24 cellular contexts compared by ENCODE assay signal in genomic region chr19:3153286-3154230, GRCh38. TPM values are rescaled to one million over a fixed set of nuclear protein-coding genes. Genes with fewer than 3 reads are reported as not detected.
DNase-seq lines count a peak whose midpoint lies in the region; ATAC-seq, FAIRE-seq and TF ChIP-seq lines count a peak whose summit lies in the region.
"Had no signal": no experiment of that assay in that cellular context is flagged by ENCODE, and none has a peak within 500 bp of the region (broad histone marks: within the 10 kb centered on the region; RNA-seq: fewer than 3 reads in every experiment).

No MANE protein-coding gene starts in this region.

- H3K79me1 ChIP-seq in IMR-90 (ENCODE audit: low read depth in 1 of 2, low read length in 2 of 2) (peaks cover 0 to 17% of the 10 kb centered on the region in 2 experiments; a peak in 2 of 4 replicates), H1 (ENCODE audit: low read depth, low read length) (no peaks in the 10 kb centered on the region; the same call in 1 of the 2 replicates)

- intact Hi-C loops in IMR-90 (cut with micrococcal nuclease): no loop called here

- no peak for TF ChIP-seq EP300 in H1 (IDR thresholded peaks at IDR 0.05; ENCODE audit: borderline replicate concordance in 1 of 2, low read depth in 2 of 2, low read length in 2 of 2)

- no peak overlapping the region for H2BK12ac ChIP-seq in H1 (ENCODE audit: low read depth, low read length)

- H3K23me2 ChIP-seq in H1 (ENCODE audit: low read depth, low read length): peaks cover 15% of the 10 kb centered on the region; the same call in 1 of the 2 replicates

- H4K5ac ChIP-seq in IMR-90 (ENCODE audit: low read depth, low read length): no peak overlapping the region
- H4K5ac ChIP-seq in H1 (ENCODE audit: insufficient read length, low read depth, low read length): no peak overlapping the region

- TF ChIP-seq RAD21 in IMR-90 (IDR thresholded peaks at IDR 0.05; ENCODE audit: low read length) (no peak), H1 (IDR thresholded peaks at IDR 0.05 in 1 of 2, conservative IDR thresholded peaks at IDR 0.05 in 1 of 2; ENCODE audit: low read depth in 2 of 2, low read length in 2 of 2) (no peak)

- 61% methylated on average over 3 of the region's 3 CpGs; no CpG with 5 or more reads in 1 of the 2 experiments for WGBS in IMR-90 (ENCODE audit: extremely low coverage in 2 of 2, insufficient read length in 1 of 2), 2 experiments
- 91 to 100% methylated on average over 1 to 3 of the region's 3 CpGs for WGBS in H1 (ENCODE audit: extremely low coverage in 1 of 2, insufficient coverage in 1 of 2, insufficient read length in 1 of 2, insufficient replicate concordance in 2 of 2, low coverage in 1 of 2, low lambda C conversion rate in 2 of 2, missing lambda C conversion rate in 1 of 2), 2 experiments

- H2AK5ac ChIP-seq in IMR-90 (ENCODE audit: low read depth, low read length) (peak overlapping the region; percentile 57), H1 (ENCODE audit: low read depth, low read length) (no peak overlapping the region)

- H3K27ac ChIP-seq in BLaER1: no peak overlapping the region
- no peak overlapping the region for H3K27ac ChIP-seq in IMR-90 (ENCODE audit: insufficient read depth, low read length)
- H3K27ac ChIP-seq in H1 (ENCODE audit: low read depth, low read length): no peak overlapping the region
- H3K27ac ChIP-seq: HL-60 had no signal

- CTCF ChIA-PET in IMR-90 (lab: Yijun Ruan, JAX) (no interaction called here), H1 (lab: Charles Lee; ENCODE audit: partially characterized antibody) (interaction anchor here (1.4 to 2.6 kb wide), 2 partner anchors 9 to 13 kb away, joined by 3 to 23 read pairs; no protein-coding TSS in a partner anchor)

- POLR2A ChIA-PET in IMR-90 (lab: Charles Lee; ENCODE audit: unreplicated experiment): no interaction called here
- POLR2A ChIA-PET in H1 (lab: Charles Lee; ENCODE audit: partially characterized antibody): no interaction called here

- H2AFZ ChIP-seq in IMR-90 (replicated peaks; ENCODE audit: low read length, poor library complexity) (no peak overlapping the region), H1 (ENCODE audit: low read length) (no peak overlapping the region)

- no peak for ATAC-seq in IMR-90 (ENCODE audit: low read depth)
- no peak for ATAC-seq in HG03280 (IDR thresholded peaks at IDR 0.05; ENCODE audit: unreplicated experiment)
- ATAC-seq: HCT116 had no signal

- H3K4me1 ChIP-seq in BLaER1 (peaks cover 95% of the 10 kb centered on the region), IMR-90 (ENCODE audit: control insufficient read depth, insufficient read depth, low read length) (peaks cover 4% of the 10 kb centered on the region; the same call in 1 of the 2 replicates), H1 (replicated peaks in 1 of 4; ENCODE audit: control insufficient read depth in 3 of 4, insufficient read depth in 4 of 4, low read length in 3 of 4) (peaks cover 0 to 9% (median 2%) of the 10 kb centered on the region in 4 experiments; a peak in 1 of 7 replicates)
- H3K4me1 ChIP-seq: BE2C had no signal

- no peaks in the 10 kb centered on the region for H3K27me3 ChIP-seq in BLaER1
- no peaks in the 10 kb centered on the region for H3K27me3 ChIP-seq in IMR-90 (ENCODE audit: control insufficient read depth, insufficient read depth, low read length)
- H3K27me3 ChIP-seq in H1 (replicated peaks in 1 of 4; ENCODE audit: control insufficient read depth in 3 of 4, extremely low read depth in 1 of 4, insufficient read depth in 3 of 4, low read length in 3 of 4): no peaks in the 10 kb centered on the region; a peak in 1 of 7 replicates
- H3K27me3 ChIP-seq: BE2C, MG63 had no signal

- no TSS peak for BruUV-seq in IMR-90 (replicated peaks; lab: Mats Ljungman, UMichigan)

- no peak overlapping the region for H3K23ac ChIP-seq in IMR-90 (ENCODE audit: low read depth, low read length)
- no peak overlapping the region for H3K23ac ChIP-seq in H1 (ENCODE audit: insufficient read length)

- H4K8ac ChIP-seq in IMR-90 (ENCODE audit: low read depth in 2 of 2, low read length in 2 of 2) (no peak overlapping the region), H1 (ENCODE audit: extremely low read depth, insufficient read depth, low read length) (no peak overlapping the region)

- peaks cover 19% of the 10 kb centered on the region for H3K9me1 ChIP-seq in IMR-90 (ENCODE audit: insufficient read depth, low read length)

- H4K91ac ChIP-seq in IMR-90 (ENCODE audit: insufficient read depth, low read depth, low read length): no peak overlapping the region
- H4K91ac ChIP-seq in H1 (replicated peaks; ENCODE audit: insufficient read length, low read length): no peak overlapping the region

- H3K56ac ChIP-seq in IMR-90 (ENCODE audit: extremely low read depth, insufficient read depth, low read length) (no peak overlapping the region), H1 (replicated peaks; ENCODE audit: insufficient read length, low read depth, low read length) (peak overlapping the region; percentile 46)

- H4K20me1 ChIP-seq in BLaER1 (no peaks in the 10 kb centered on the region), IMR-90 (ENCODE audit: insufficient read depth, low read length) (no peaks in the 10 kb centered on the region), H1 (replicated peaks in 1 of 2; ENCODE audit: control insufficient read depth in 1 of 2, insufficient read depth in 2 of 2, low read length in 2 of 2) (peaks cover 0 to 14% of the 10 kb centered on the region in 2 experiments)

- no peaks in the 10 kb centered on the region for H3K79me2 ChIP-seq in H1 (ENCODE audit: control insufficient read depth in 1 of 2, insufficient read depth in 2 of 2, low read length in 2 of 2)

- TF ChIP-seq POLR2A in IMR-90 (IDR thresholded peaks at IDR 0.05; ENCODE audit: low read depth, low read length) (no peak), H1 (IDR thresholded peaks at IDR 0.05; ENCODE audit: control extremely low read depth in 1 of 2, low read depth in 2 of 2, low read length in 2 of 2) (no peak)

- H2AK9ac ChIP-seq in IMR-90 (replicated peaks; ENCODE audit: low read depth, low read length, poor library complexity): no peak overlapping the region

- TF ChIP-seq CTCF in IMR-90 (conservative IDR thresholded peaks at IDR 0.05; ENCODE audit: low read depth, low read length): no peak
- no peak for TF ChIP-seq CTCF in H1 (IDR thresholded peaks at IDR 0.05; ENCODE audit: control extremely low read depth in 1 of 3, insufficient read depth in 1 of 3, low read depth in 1 of 3, low read length in 3 of 3)

- in situ Hi-C loops in IMR-90 (cut with MboI; ENCODE audit: low sequenced_read_pairs): no loop called here

- peak overlapping the region; percentile 49; the same call in 1 of the 3 replicates for H2BK15ac ChIP-seq in IMR-90 (ENCODE audit: low read depth, low read length)
- no peak overlapping the region for H2BK15ac ChIP-seq in H1 (ENCODE audit: low read length)

- DNase-seq in IMR-90 (no peak), H1 (ENCODE audit: low read depth in 1 of 2, low spot score in 2 of 2) (no peak), CD1c-positive myeloid dendritic cell (ENCODE audit: extremely low spot score) (no peak), NCI-H2107 (lab: John Stamatoyannopoulos, UW) (no peak)
- DNase-seq: 8988T; ACHN; BE2C; CD4-positive, alpha-beta memory T cell; COR-L47; DMS53; MG63; NCI-H2029 treated with DMSO at 0.1 percent for 48 hours; NCI-H2227 treated with DMSO at 0.1 percent for 48 hours; NCI-H526 treated with DMSO at 0.1 percent for 48 hours; RPMI8226; SHP77; T-helper 1 cell had no signal

- H3K4me2 ChIP-seq in BLaER1 (peak overlapping the region; percentile 24), IMR-90 (ENCODE audit: low read depth, low read length) (no peak overlapping the region), H1 (ENCODE audit: insufficient read depth in 1 of 2, low read depth in 2 of 2, low read length in 2 of 2) (no peak overlapping the region)

- H3K18ac ChIP-seq in IMR-90 (ENCODE audit: low read depth, low read length) (no peak overlapping the region), H1 (ENCODE audit: extremely low read depth, low read length) (no peak overlapping the region)

- H3K9me3 ChIP-seq in BLaER1 (peaks cover 45% of the 10 kb centered on the region), IMR-90 (ENCODE audit: control insufficient read depth, insufficient read depth, low read length) (no peaks in the 10 kb centered on the region), H1 (ENCODE audit: insufficient read depth in 2 of 2, low read depth in 1 of 2, low read length in 1 of 2) (no peaks in the 10 kb centered on the region)
- H3K9me3 ChIP-seq: BE2C, MG63 had no signal

- H2BK120ac ChIP-seq in IMR-90 (ENCODE audit: low read depth, low read length) (peak overlapping the region; percentile 99; the same call in 1 of the 2 replicates), H1 (replicated peaks; ENCODE audit: low read depth, low read length) (no peak overlapping the region)

- H3K4ac ChIP-seq in IMR-90 (ENCODE audit: low read depth, low read length): peak overlapping the region; percentile 19; the same call in 1 of the 2 replicates
- no peak overlapping the region for H3K4ac ChIP-seq in H1 (replicated peaks; ENCODE audit: insufficient read length, low read depth, low read length)

- H3K36me3 ChIP-seq in BLaER1: peaks cover 86% of the 10 kb centered on the region
- H3K36me3 ChIP-seq in IMR-90 (ENCODE audit: control insufficient read depth, insufficient read depth, low read length): no peaks in the 10 kb centered on the region
- no peaks in the 10 kb centered on the region; a peak in 1 of 8 replicates for H3K36me3 ChIP-seq in H1 (ENCODE audit: control insufficient read depth in 2 of 4, insufficient read depth in 4 of 4, low read length in 3 of 4)
- H3K36me3 ChIP-seq: BE2C, MG63 had no signal

- H3K14ac ChIP-seq in IMR-90 (replicated peaks; ENCODE audit: low read depth, low read length) (no peak overlapping the region), H1 (ENCODE audit: insufficient read length) (no peak overlapping the region)

- H2BK5ac ChIP-seq in IMR-90 (ENCODE audit: low read depth, low read length, poor library complexity, severe bottlenecking): peak overlapping the region; percentile 51
- H2BK5ac ChIP-seq in H1 (ENCODE audit: low read depth, low read length): no peak overlapping the region

- H3K4me3 ChIP-seq in BLaER1: no peak overlapping the region
- no peak overlapping the region for H3K4me3 ChIP-seq in IMR-90 (ENCODE audit: insufficient read depth, low read depth, low read length)
- no peak overlapping the region for H3K4me3 ChIP-seq in H1 (ENCODE audit: extremely low read depth in 1 of 4, insufficient read depth in 2 of 4, low read depth in 3 of 4, low read length in 4 of 4)
- H3K4me3 ChIP-seq: MG63 had no signal

- dilution Hi-C loops in IMR-90 (cut with HindIII; ENCODE audit: low sequenced_read_pairs, unreplicated experiment): no loop called here

- no peak for FAIRE-seq in H1 (lab: Jason Lieb, UNC)
- FAIRE-seq: G401.6 had no signal

- H3K9ac ChIP-seq in BLaER1 (no peak overlapping the region), IMR-90 (ENCODE audit: low read depth, low read length) (no peak overlapping the region), H1 (replicated peaks in 1 of 4; ENCODE audit: extremely low read depth in 1 of 4, low read depth in 3 of 4, low read length in 3 of 4) (no peak overlapping the region)

- H2BK20ac ChIP-seq in IMR-90 (ENCODE audit: low read depth, low read length) (peak overlapping the region; percentile 49; the same call in 1 of the 2 replicates), H1 (ENCODE audit: low read length) (no peak overlapping the region)

RNA-seq across cellular contexts. Expression of gene GNA15, which starts 17.7 kb away (rescaled TPM):
- 0.18 and 0.28 TPM in 2 replicates for total RNA-seq in IMR-90 (2012; rRNA removed)
- 0.04 TPM in 1 of 2 replicates, not detected in the other for polyA plus RNA-seq in IMR-90 (2012; rRNA removed)
- polyA plus RNA-seq in IMR-90 (2012; cell fraction: cytosol; rRNA removed): 0.04 TPM in 1 of 2 replicates, not detected in the other
- polyA plus RNA-seq in IMR-90 (2012; cell fraction: nucleus; rRNA removed; ENCODE audit: low replicate concordance): 0.33 and 0.40 TPM in 2 replicates
- 0.25 and 0.26 TPM in 2 replicates for total RNA-seq in H1 (2021; fragmentation: NEBNext Ultra II Directional; extraction: Animal tissue kit (Norgen Biotek cat#: 25700))
- polyA plus RNA-seq in H1 (2011; rRNA removed): 0.36 and 0.45 TPM in 2 replicates
- 0.61 TPM for polyA plus RNA-seq in H1 (2011; cell fraction: cytosol; rRNA removed)
- polyA plus RNA-seq in H1 (2011; cell fraction: nucleus; rRNA removed): 0.16 TPM
- 0.13 to 0.46 TPM (median 0.29 TPM) in 3 of 4 replicates, not detected in the other for polyA plus RNA-seq in H1 (2012, experiment 1 of 2)
- 0.14 TPM for polyA plus RNA-seq in H1 (2012, experiment 2 of 2)
- polyA plus RNA-seq in H1 (2013, experiment 1 of 2): 0.36 TPM
- polyA plus RNA-seq in H1 (2013, experiment 2 of 2): 0.40 TPM
- polyA minus RNA-seq in H1 (2011; rRNA and poly(A)+ RNA removed): 0.07 and 0.13 TPM in 2 replicates
- not detected for polyA minus RNA-seq in H1 (2011; cell fraction: cytosol; rRNA and poly(A)+ RNA removed)
- not detected for polyA minus RNA-seq in H1 (2011; cell fraction: nucleus; rRNA and poly(A)+ RNA removed)
- total RNA-seq: H4 had no signal

RNA-seq across cellular contexts. Expression of gene S1PR4, which starts 25.0 kb away (rescaled TPM):
- not detected in 2 replicates for total RNA-seq in IMR-90 (2012; rRNA removed)
- polyA plus RNA-seq in IMR-90 (2012; rRNA removed) (not detected in 2 replicates), H1 (2011; rRNA removed) (0.05 TPM in 1 of 2 replicates, not detected in the other)
- not detected in 2 replicates for polyA plus RNA-seq in IMR-90 (2012; cell fraction: cytosol; rRNA removed)
- polyA plus RNA-seq in IMR-90 (2012; cell fraction: nucleus; rRNA removed; ENCODE audit: low replicate concordance): 0.05 TPM in 1 of 2 replicates, not detected in the other
- total RNA-seq in H1 (2021; fragmentation: NEBNext Ultra II Directional; extraction: Animal tissue kit (Norgen Biotek cat#: 25700)): not detected in 2 replicates
- not detected for polyA plus RNA-seq in H1 (2011; cell fraction: cytosol; rRNA removed)
- not detected for polyA plus RNA-seq in H1 (2011; cell fraction: nucleus; rRNA removed)
- polyA plus RNA-seq in H1 (2012, experiment 1 of 2): not detected in 4 replicates
- not detected for polyA plus RNA-seq in H1 (2012, experiment 2 of 2)
- not detected for polyA plus RNA-seq in H1 (2013, experiment 1 of 2)
- not detected for polyA plus RNA-seq in H1 (2013, experiment 2 of 2)
- polyA minus RNA-seq in H1 (2011; rRNA and poly(A)+ RNA removed): not detected in 2 replicates
- not detected for polyA minus RNA-seq in H1 (2011; cell fraction: cytosol; rRNA and poly(A)+ RNA removed)
- not detected for polyA minus RNA-seq in H1 (2011; cell fraction: nucleus; rRNA and poly(A)+ RNA removed)
- total RNA-seq: H4, LHCN-M2 had no signal

RNA-seq across cellular contexts. Expression of gene NCLN, which starts 32.2 kb away (rescaled TPM):
- 32.8 and 35.6 TPM in 2 replicates for total RNA-seq in IMR-90 (2012; rRNA removed)
- 90.8 and 95.4 TPM in 2 replicates for polyA plus RNA-seq in IMR-90 (2012; rRNA removed)
- 81.8 and 106 TPM in 2 replicates for polyA plus RNA-seq in IMR-90 (2012; cell fraction: cytosol; rRNA removed)
- polyA plus RNA-seq in IMR-90 (2012; cell fraction: nucleus; rRNA removed; ENCODE audit: low replicate concordance): 68.5 and 190 TPM in 2 replicates
- total RNA-seq in H1 (2021; fragmentation: NEBNext Ultra II Directional; extraction: Animal tissue kit (Norgen Biotek cat#: 25700)): 103 and 105 TPM in 2 replicates
- polyA plus RNA-seq in H1 (2011; rRNA removed): 89.2 and 119 TPM in 2 replicates
- polyA plus RNA-seq in H1 (2011; cell fraction: cytosol; rRNA removed): 75.6 TPM
- polyA plus RNA-seq in H1 (2011; cell fraction: nucleus; rRNA removed): 144 TPM
- polyA plus RNA-seq in H1 (2012, experiment 1 of 2): 69.2 to 103 TPM (median 103 TPM) in 4 replicates
- 80.4 TPM for polyA plus RNA-seq in H1 (2012, experiment 2 of 2)
- polyA plus RNA-seq in H1 (2013, experiment 1 of 2): 121 TPM
- polyA plus RNA-seq in H1 (2013, experiment 2 of 2): 121 TPM
- 50.0 and 55.6 TPM in 2 replicates for polyA minus RNA-seq in H1 (2011; rRNA and poly(A)+ RNA removed)
- polyA minus RNA-seq in H1 (2011; cell fraction: cytosol; rRNA and poly(A)+ RNA removed): 68.7 TPM
- polyA minus RNA-seq in H1 (2011; cell fraction: nucleus; rRNA and poly(A)+ RNA removed): 52.1 TPM

RNA-seq across cellular contexts. Expression of gene GNA11, which starts 59.4 kb away (rescaled TPM):
- total RNA-seq in IMR-90 (2012; rRNA removed): 25.5 and 34.4 TPM in 2 replicates
- 33.3 and 44.5 TPM in 2 replicates for polyA plus RNA-seq in IMR-90 (2012; rRNA removed)
- polyA plus RNA-seq in IMR-90 (2012; cell fraction: cytosol; rRNA removed): 29.2 and 50.1 TPM in 2 replicates
- polyA plus RNA-seq in IMR-90 (2012; cell fraction: nucleus; rRNA removed; ENCODE audit: low replicate concordance): 24.5 and 49.2 TPM in 2 replicates
- total RNA-seq in H1 (2021; fragmentation: NEBNext Ultra II Directional; extraction: Animal tissue kit (Norgen Biotek cat#: 25700)): 19.9 and 21.1 TPM in 2 replicates
- 6.2 and 13.6 TPM in 2 replicates for polyA plus RNA-seq in H1 (2011; rRNA removed)
- 10.8 TPM for polyA plus RNA-seq in H1 (2011; cell fraction: cytosol; rRNA removed)
- polyA plus RNA-seq in H1 (2011; cell fraction: nucleus; rRNA removed): 19.0 TPM
- 13.5 to 20.6 TPM (median 17.0 TPM) in 4 replicates for polyA plus RNA-seq in H1 (2012, experiment 1 of 2)
- 13.5 TPM for polyA plus RNA-seq in H1 (2012, experiment 2 of 2)
- 18.3 TPM for polyA plus RNA-seq in H1 (2013, experiment 1 of 2)
- 17.5 TPM for polyA plus RNA-seq in H1 (2013, experiment 2 of 2)
- 4.9 and 7.8 TPM in 2 replicates for polyA minus RNA-seq in H1 (2011; rRNA and poly(A)+ RNA removed)
- polyA minus RNA-seq in H1 (2011; cell fraction: cytosol; rRNA and poly(A)+ RNA removed): 10.4 TPM
- 6.6 TPM for polyA minus RNA-seq in H1 (2011; cell fraction: nucleus; rRNA and poly(A)+ RNA removed)
